9 cellular contexts compared by ENCODE assay signal in genomic region chr20:41316009-41316408, GRCh38. TPM values are rescaled to one million over a fixed set of nuclear protein-coding genes. Genes with fewer than 3 reads are reported as not detected.
DNase-seq lines count a peak whose midpoint lies in the region; ATAC-seq and TF ChIP-seq lines count a peak whose summit lies in the region.
"Had no signal": no experiment of that assay in that cellular context is flagged by ENCODE, and none has a peak within 500 bp of the region (broad histone marks: within the 10 kb centered on the region; RNA-seq: fewer than 3 reads in every experiment).

No MANE protein-coding gene starts in this region.

- no peak for DNase-seq in activated T-cell treated with anti-CD3 and anti-CD28 coated beads, Interleukin-2, amount 50 U/mL, for 24 hours
- no peak for DNase-seq in activated T-cell treated with anti-CD3 and anti-CD28 coated beads, Interleukin-2, amount 50 U/mL, for 1 hour
- DNase-seq in astrocyte of the cerebellum (ENCODE audit: low read depth), result no peak
- DNase-seq in right lobe of liver, result peak in 1 of 3 donors; percentile 54
- DNase-seq in tibial artery, result no peak
- no peak for DNase-seq in COLO829 (ENCODE audit: low spot score)
- DNase-seq: NCI-H2171 had no signal

- H3K36me3 Mint-ChIP-seq in activated T-cell treated with anti-CD3 and anti-CD28 coated beads, Interleukin-2, amount 50 U/mL, for 24 hours (ENCODE audit: low read depth), result peaks cover 7% of the 10 kb centered on the region

- WGBS in right lobe of liver (ENCODE audit: insufficient coverage, low coverage, low lambda C conversion rate, missing lambda C conversion rate), result 45% methylated on average over 6 of the region's 6 CpGs

- H3K4me1 ChIP-seq in right lobe of liver (peaks cover 0 to 35% (median 10%) of the 10 kb centered on the region in 4 donors), tibial artery (peaks cover 0 to 56% (median 12%) of the 10 kb centered on the region in 4 donors)

- TF ChIP-seq CTCF in astrocyte of the cerebellum (IDR thresholded peaks at IDR 0.05; ENCODE audit: low read depth, low read length, missing control alignments), result no peak
- no peak for TF ChIP-seq CTCF in right lobe of liver (IDR thresholded peaks at IDR 0.05)
- no peak for TF ChIP-seq CTCF in tibial artery (IDR thresholded peaks at IDR 0.05)

- H3K27me3 ChIP-seq in right lobe of liver (no peaks in the 10 kb centered on the region), tibial artery (no peaks in the 10 kb centered on the region)

- H3K4me3 ChIP-seq in astrocyte of the cerebellum (ENCODE audit: low read depth, low read length) (peak overlapping the region; percentile 70), right lobe of liver (peak overlapping the region; percentile 1 to 84 (median 78)), tibial artery (peak overlapping the region; percentile 87 to 89)

- no peaks in the 10 kb centered on the region for H3K36me3 ChIP-seq in right lobe of liver
- H3K36me3 ChIP-seq in tibial artery, result no peaks in the 10 kb centered on the region

- peaks cover 29% of the 10 kb centered on the region for H3K4me1 Mint-ChIP-seq in activated T-cell treated with anti-CD3 and anti-CD28 coated beads, Interleukin-2, amount 50 U/mL, for 24 hours (ENCODE audit: low read depth)

- in situ Hi-C loops in astrocyte of the cerebellum (cut with HindIII; ENCODE audit: low sequenced_read_pairs), result no loop called here

- intact Hi-C loops in right lobe of liver (cut with DNase I), result no loop called here
- intact Hi-C loops in tibial artery (cut with DNase I; ENCODE audit: low total_unique reads), result no loop called here

- peak; percentile 64 for TF ChIP-seq POLR2A in right lobe of liver (IDR thresholded peaks at IDR 0.05)

- no peaks in the 10 kb centered on the region for H3K27me3 Mint-ChIP-seq in activated T-cell treated with anti-CD3 and anti-CD28 coated beads, Interleukin-2, amount 50 U/mL, for 24 hours

- ATAC-seq in right lobe of liver, result peak; percentile 35 to 55 (median 36)
- no peak for ATAC-seq in GM18870 (IDR thresholded peaks at IDR 0.05; ENCODE audit: unreplicated experiment)
- no peak for ATAC-seq in HG02759 (IDR thresholded peaks at IDR 0.05; ENCODE audit: unreplicated experiment)

- peak overlapping the region; percentile 80 to 86 (median 80) for H3K27ac ChIP-seq in right lobe of liver
- H3K27ac ChIP-seq in tibial artery, result peak overlapping the region; percentile 88 to 92

- no peaks in the 10 kb centered on the region for H3K9me3 Mint-ChIP-seq in activated T-cell treated with anti-CD3 and anti-CD28 coated beads, Interleukin-2, amount 50 U/mL, for 24 hours

- H3K4me3 Mint-ChIP-seq in activated T-cell treated with anti-CD3 and anti-CD28 coated beads, Interleukin-2, amount 50 U/mL, for 24 hours, result peak overlapping the region; percentile 87

- peak overlapping the region; percentile 95 for H3K27ac Mint-ChIP-seq in activated T-cell treated with anti-CD3 and anti-CD28 coated beads, Interleukin-2, amount 50 U/mL, for 24 hours

- H3K9me3 ChIP-seq in right lobe of liver, result no peaks in the 10 kb centered on the region
- H3K9me3 ChIP-seq in tibial artery, result no peaks in the 10 kb centered on the region

RNA-seq across cellular contexts. Expression of gene ZHX3, which starts 1.5 kb away (rescaled TPM):
- 10 to 100 TPM; 17.6 to 47.4 (median 26.2) TPM for total RNA-seq in right lobe of liver

RNA-seq across cellular contexts. Expression of gene LPIN3, which starts 24.6 kb away (rescaled TPM):
- total RNA-seq in right lobe of liver, result 10 to 100 TPM in 5 of 6 experiments, 1 to 10 TPM in 1; 8.4 to 44.7 (median 23.4) TPM

RNA-seq across cellular contexts. Expression of gene EMILIN3, which starts 50.6 kb away (rescaled TPM):
- total RNA-seq in right lobe of liver, result under 1 TPM in 3 of 6 experiments, not detected in 3; 0.07 to 0.09 (median 0.07) TPM

Comparison
In these comparisons a context has a peak if more than half of its experiments do, and no peak if none do; other contexts are left out.
1. ATAC-seq: peak in right lobe of liver (4 of 4); none in GM18870 (single experiment) and HG02759 (single experiment).
2. Peak in every context shown above with its lines, with median percentiles within 50 percentile points of each other: H3K4me3 ChIP-seq.